ENCODE assay signal across 17 cellular contexts in the genomic region with DNA sequence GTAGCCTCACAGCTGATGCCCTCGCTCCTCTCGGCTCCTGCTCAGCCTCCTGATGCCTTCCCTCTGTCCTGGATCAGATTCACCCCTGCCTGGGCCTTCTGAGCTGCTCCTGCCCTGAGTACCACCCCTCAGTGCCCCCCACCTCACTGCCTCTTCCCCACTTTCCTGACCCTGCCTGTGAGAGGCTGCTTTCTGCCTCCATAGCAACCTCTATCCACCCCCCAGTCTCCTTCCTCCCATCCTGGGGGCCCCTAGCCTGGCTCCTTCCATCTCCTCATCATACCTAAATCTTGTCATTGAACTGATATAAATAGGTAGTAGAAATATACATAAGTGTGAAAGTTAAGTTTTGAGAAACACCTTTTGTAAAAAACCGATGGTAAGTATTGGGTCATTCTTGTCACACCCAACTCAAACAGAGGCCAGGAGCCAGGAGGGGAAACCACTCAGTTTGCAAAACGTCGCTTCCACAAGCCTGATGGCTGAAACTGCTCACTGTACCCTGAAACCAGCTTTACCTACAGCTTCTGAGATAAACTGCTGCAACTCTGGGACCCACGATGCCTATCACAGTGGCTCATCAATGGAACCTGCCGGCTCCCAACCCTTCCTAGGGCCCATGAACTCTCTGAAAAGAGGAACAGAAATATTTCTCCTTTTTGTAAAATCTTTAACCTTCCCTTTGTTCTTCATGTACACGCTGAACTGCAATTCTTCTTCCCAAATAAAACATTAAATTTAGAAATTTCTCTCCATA. TPM values are rescaled to one million over a fixed set of nuclear protein-coding genes. Genes with fewer than 3 reads are reported as not detected.
DNase-seq lines count a peak whose midpoint lies in the region; ATAC-seq and TF ChIP-seq lines count a peak whose summit lies in the region.
"Had no signal": no experiment of that assay in that cellular context is flagged by ENCODE, and none has a peak within 500 bp of the region (broad histone marks: within the 10 kb centered on the region; RNA-seq: fewer than 3 reads in every experiment).

No MANE protein-coding gene starts in this region.

- peak; percentile 49 for DNase-seq in activated CD4-positive, alpha-beta T cell treated with anti-CD3 and anti-CD28 coated beads for 48 hours
- DNase-seq in activated CD4-positive, alpha-beta T cell treated with anti-CD3 and anti-CD28 coated beads, Interleukin-2, amount 50 U/mL, for 1 hour: no peak
- DNase-seq in MV-4-11 (lab: John Stamatoyannopoulos, UW): peak; percentile 21
- peak; percentile 41 for DNase-seq in osteoblast (ENCODE audit: insufficient read length, low spot score, missing footprints)
- no peak for DNase-seq in NCI-H748 (lab: John Stamatoyannopoulos, UW; ENCODE audit: unreplicated experiment)
- DNase-seq in cortex of kidney (lab: John Stamatoyannopoulos, UW): no peak
- DNase-seq: activated effector memory CD4-positive, alpha-beta T cell treated with Interleukin-2 at 50 U/mL for 16 hours; central memory CD4-positive, alpha-beta T cell; esophagus squamous epithelium; Kasumi-1; NCI-H2227 treated with DMSO at 0.1 percent for 48 hours; tibial artery had no signal

- H3K27me3 ChIP-seq in osteoblast (ENCODE audit: insufficient read depth, low read length): peaks cover 13% of the 10 kb centered on the region

- H3K9me3 ChIP-seq in osteoblast (ENCODE audit: low read depth, low read length): no peaks in the 10 kb centered on the region
- H3K9me3 ChIP-seq: esophagus squamous epithelium, tibial artery had no signal

- H4K20me1 ChIP-seq in osteoblast (ENCODE audit: insufficient read depth, low read length): no peaks in the 10 kb centered on the region

- H3K4me1 ChIP-seq in osteoblast (ENCODE audit: insufficient read depth, low read length): peaks cover 3% of the 10 kb centered on the region

- H3K9me3 Mint-ChIP-seq in activated naive CD4-positive, alpha-beta T cell treated with anti-CD3 and anti-CD28 coated beads, Interleukin-2, amount 50 U/mL, for 24 hours: no peaks in the 10 kb centered on the region

- TF ChIP-seq CTCF in osteoblast (IDR thresholded peaks at IDR 0.05; ENCODE audit: extremely low read depth, low read depth, low read length): no peak

- ATAC-seq in HG03457 (IDR thresholded peaks at IDR 0.05; ENCODE audit: unreplicated experiment): no peak
- ATAC-seq: Right ventricle myocardium inferior had no signal

- no peak overlapping the region for H3K4me3 ChIP-seq in osteoblast (ENCODE audit: insufficient read depth, low read length)
- H3K4me3 ChIP-seq: esophagus squamous epithelium, tibial artery had no signal

- H3K79me2 ChIP-seq in osteoblast (ENCODE audit: insufficient read depth, low read length): no peaks in the 10 kb centered on the region

- H3K4me2 ChIP-seq in osteoblast (ENCODE audit: insufficient read depth, low read length): no peak overlapping the region

- peak overlapping the region; percentile 90 for H3K27ac Mint-ChIP-seq in activated naive CD4-positive, alpha-beta T cell treated with anti-CD3 and anti-CD28 coated beads, Interleukin-2, amount 50 U/mL, for 24 hours

- H3K27ac ChIP-seq in osteoblast (ENCODE audit: low read depth, low read length): no peak overlapping the region
- H3K27ac ChIP-seq: tibial artery had no signal

- no peaks in the 10 kb centered on the region for H3K27me3 Mint-ChIP-seq in activated naive CD4-positive, alpha-beta T cell treated with anti-CD3 and anti-CD28 coated beads, Interleukin-2, amount 50 U/mL, for 24 hours

- H3K36me3 Mint-ChIP-seq in activated naive CD4-positive, alpha-beta T cell treated with anti-CD3 and anti-CD28 coated beads, Interleukin-2, amount 50 U/mL, for 24 hours: no peaks in the 10 kb centered on the region

- H3K4me3 Mint-ChIP-seq in activated naive CD4-positive, alpha-beta T cell treated with anti-CD3 and anti-CD28 coated beads, Interleukin-2, amount 50 U/mL, for 24 hours: peak overlapping the region; percentile 30

- no peaks in the 10 kb centered on the region for H3K36me3 ChIP-seq in osteoblast (ENCODE audit: insufficient read depth, low read length)
- H3K36me3 ChIP-seq: esophagus squamous epithelium, tibial artery had no signal

- H3K4me1 Mint-ChIP-seq in activated naive CD4-positive, alpha-beta T cell treated with anti-CD3 and anti-CD28 coated beads, Interleukin-2, amount 50 U/mL, for 24 hours: peaks cover 84% of the 10 kb centered on the region

- no peak overlapping the region for H2AFZ ChIP-seq in osteoblast (ENCODE audit: low read length)

RNA-seq across cellular contexts. Expression of a gene that starts 4.8 kb away (rescaled TPM):
- not detected in 2 replicates for total RNA-seq in osteoblast
- total RNA-seq: A673, Daoy had no signal

RNA-seq across cellular contexts. Expression of a gene that starts 15.2 kb away (rescaled TPM):
- 15.6 and 18.1 TPM in 2 replicates for total RNA-seq in osteoblast

RNA-seq across cellular contexts. Expression of a gene that starts 51.6 kb away (rescaled TPM):
- 3.5 and 5.1 TPM in 2 replicates for total RNA-seq in osteoblast

Comparison
In these comparisons a context has a peak if more than half of its experiments do, and no peak if none do; other contexts are left out.
1. DNase-seq: peak in activated CD4-positive, alpha-beta T cell treated with anti-CD3 and anti-CD28 coated beads for 48 hours (single experiment), MV-4-11 (single experiment) and osteoblast (single experiment); none in activated CD4-positive, alpha-beta T cell treated with anti-CD3 and anti-CD28 coated beads, Interleukin-2, amount 50 U/mL, for 1 hour (single experiment), NCI-H748 (single experiment) and cortex of kidney (single experiment).